ENCODE assay signal across 1 cellular context in the genomic region with DNA sequence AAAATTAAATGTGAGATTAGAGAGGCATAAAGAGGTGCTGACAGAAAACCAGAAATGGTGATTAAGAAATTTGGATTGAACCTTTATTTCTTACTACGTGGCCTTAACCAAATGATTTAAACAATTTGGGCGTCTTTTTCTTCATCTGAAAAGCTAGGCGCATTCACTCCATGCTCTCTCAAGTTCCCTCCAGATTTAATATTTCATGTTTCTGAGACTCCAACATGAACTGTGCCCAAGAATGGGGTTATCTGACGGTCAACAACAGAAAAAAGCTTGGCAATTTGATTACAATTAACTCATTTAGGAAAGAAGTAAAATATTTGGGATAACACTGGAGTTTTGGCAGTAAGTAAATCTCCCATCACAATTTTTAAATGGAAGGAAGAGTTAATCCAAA.
TF ChIP-seq lines count a peak whose summit lies in the region.

No MANE protein-coding gene starts in this region.

TF ChIP-seq in IMR-90, 13 proteins besides CTCF, POLR2A, EP300 and RAD21 (continued from another document):
- TF ChIP-seq USF2 (IDR thresholded peaks at IDR 0.05; ENCODE audit: low read depth, low read length) (no peak), RCOR1 (IDR thresholded peaks at IDR 0.05; ENCODE audit: insufficient replicate concordance, low read length) (no peak), CEBPB (IDR thresholded peaks at IDR 0.05; ENCODE audit: low read depth, low read length) (no peak), FOS (IDR thresholded peaks at IDR 0.05; ENCODE audit: low read depth, low read length) (no peak)
TF ChIP-seq in IMR-90: peak in this region for 0.
